ENCODE assay signal across 18 cellular contexts in genomic region chr7:39509441-39509840, GRCh38. TPM values are rescaled to one million over a fixed set of nuclear protein-coding genes. Genes with fewer than 3 reads are reported as not detected.
DNase-seq lines count a peak whose midpoint lies in the region; ATAC-seq and TF ChIP-seq lines count a peak whose summit lies in the region.
"Had no signal": no experiment of that assay in that cellular context is flagged by ENCODE, and none has a peak within 500 bp of the region (broad histone marks: within the 10 kb centered on the region; RNA-seq: fewer than 3 reads in every experiment).

No MANE protein-coding gene starts in this region.

- intact Hi-C loops in activated CD4-positive, alpha-beta T cell treated with anti-CD3 and anti-CD28 coated beads, Interleukin-2, amount 10 ng/mL, durations not matched to agents 24 days and 14 days (cut with micrococcal nuclease), result no loop called here
- intact Hi-C loops in psoas muscle (cut with DNase I), result no loop called here

- H2AFZ ChIP-seq in MM.1S (ENCODE audit: low read length), result peak overlapping the region; percentile 40
- H2AFZ ChIP-seq: GM23248 had no signal

- H3K4me3 ChIP-seq in MM.1S (ENCODE audit: low read length) (no peak overlapping the region), psoas muscle (no peak overlapping the region)
- H3K4me3 ChIP-seq: GM12878, GM23248, MG63 had no signal

- H3K9ac ChIP-seq in MM.1S (ENCODE audit: low read length), result no peak overlapping the region
- H3K9ac ChIP-seq: GM23248, KMS-11 had no signal

- H3K4me1 Mint-ChIP-seq in activated CD4-positive, alpha-beta T cell treated with anti-CD3 and anti-CD28 coated beads, Interleukin-2, amount 10 ng/mL, durations not matched to agents 24 days and 14 days, result peaks cover 25% of the 10 kb centered on the region
- peaks cover 10% of the 10 kb centered on the region for H3K4me1 Mint-ChIP-seq in activated T-helper 17 cell treated with anti-CD3 and anti-CD28 coated beads, Interleukin-2, amount 50 U/mL, for 72 hours
- H3K4me1 Mint-ChIP-seq in stimulated activated effector memory CD8-positive, alpha-beta T cell treated with anti-CD3 and anti-CD28 coated beads, Interleukin-12 subunit alpha, Interleukin-12 subunit beta, amount 100 ng/mL, for 72 hours, result peaks cover 11% of the 10 kb centered on the region

- H3K27ac ChIP-seq in MM.1S (ENCODE audit: low read length), result peak overlapping the region; percentile 24; the same call in 1 of the 2 replicates
- H3K27ac ChIP-seq in psoas muscle, result no peak overlapping the region
- H3K27ac ChIP-seq: GM23248, KMS-11 had no signal

- no peaks in the 10 kb centered on the region for H4K20me1 ChIP-seq in MM.1S (ENCODE audit: insufficient read depth, low read length)

- H3K36me3 Mint-ChIP-seq in activated CD4-positive, alpha-beta T cell treated with anti-CD3 and anti-CD28 coated beads, Interleukin-2, amount 10 ng/mL, durations not matched to agents 24 days and 14 days (ENCODE audit: low read depth), result no peaks in the 10 kb centered on the region
- H3K36me3 Mint-ChIP-seq in activated T-helper 17 cell treated with anti-CD3 and anti-CD28 coated beads, Interleukin-2, amount 50 U/mL, for 72 hours (ENCODE audit: low read depth), result no peaks in the 10 kb centered on the region
- no peaks in the 10 kb centered on the region for H3K36me3 Mint-ChIP-seq in stimulated activated effector memory CD8-positive, alpha-beta T cell treated with anti-CD3 and anti-CD28 coated beads, Interleukin-12 subunit alpha, Interleukin-12 subunit beta, amount 100 ng/mL, for 72 hours

- H3K9me3 ChIP-seq in MM.1S (replicated peaks; ENCODE audit: insufficient read depth, low read length) (no peaks in the 10 kb centered on the region), psoas muscle (no peaks in the 10 kb centered on the region)
- H3K9me3 ChIP-seq: MG63 had no signal

- ATAC-seq in activated T-helper 17 cell treated with anti-CD3 and anti-CD28 coated beads, Interleukin-2, amount 50 U/mL, for 72 hours (replicated peaks), result peak; percentile 71
- peak; percentile 56 for ATAC-seq in stimulated activated effector memory CD8-positive, alpha-beta T cell treated with anti-CD3 and anti-CD28 coated beads, Interleukin-12 subunit alpha, Interleukin-12 subunit beta, amount 100 ng/mL, for 72 hours
- no peak for ATAC-seq in psoas muscle
- ATAC-seq: GM12878, HCT116 had no signal

- no peaks in the 10 kb centered on the region for H3K79me2 ChIP-seq in MM.1S (ENCODE audit: low read length)

- H3K9me3 Mint-ChIP-seq in activated CD4-positive, alpha-beta T cell treated with anti-CD3 and anti-CD28 coated beads, Interleukin-2, amount 10 ng/mL, durations not matched to agents 24 days and 14 days, result peaks cover 7% of the 10 kb centered on the region
- no peaks in the 10 kb centered on the region for H3K9me3 Mint-ChIP-seq in activated T-helper 17 cell treated with anti-CD3 and anti-CD28 coated beads, Interleukin-2, amount 50 U/mL, for 72 hours
- H3K9me3 Mint-ChIP-seq in stimulated activated effector memory CD8-positive, alpha-beta T cell treated with anti-CD3 and anti-CD28 coated beads, Interleukin-12 subunit alpha, Interleukin-12 subunit beta, amount 100 ng/mL, for 72 hours, result no peaks in the 10 kb centered on the region

- no peaks in the 10 kb centered on the region for H3F3A ChIP-seq in MM.1S (ENCODE audit: insufficient read depth, low read length)

- no peaks in the 10 kb centered on the region for H3K36me3 ChIP-seq in MM.1S (replicated peaks; ENCODE audit: insufficient read depth, low read length)
- no peaks in the 10 kb centered on the region for H3K36me3 ChIP-seq in psoas muscle (ENCODE audit: insufficient read depth in 1 of 2, low read depth in 1 of 2)
- H3K36me3 ChIP-seq: MG63 had no signal

- DNase-seq in activated CD4-positive, alpha-beta T cell treated with anti-CD3 and anti-CD28 coated beads, Interleukin-2, amount 10 ng/mL, durations not matched to agents 24 days and 14 days, result peak; percentile 58
- no peak for DNase-seq in activated CD4-positive, alpha-beta T cell treated with anti-CD3 and anti-CD28 coated beads, Interleukin-2, amount 50 U/mL, for 1 hour
- no peak for DNase-seq in MM.1S
- no peak for DNase-seq in stimulated activated effector memory CD8-positive, alpha-beta T cell treated with anti-CD3 and anti-CD28 coated beads, Interleukin-12 subunit alpha, Interleukin-12 subunit beta, amount 100 ng/mL, for 72 hours (ENCODE audit: low spot score in 2 of 2)
- DNase-seq in central memory CD4-positive, alpha-beta T cell, result no peak
- no peak for DNase-seq in kidney glomerular epithelial cell (lab: John Stamatoyannopoulos, UW)
- no peak for DNase-seq in psoas muscle
- DNase-seq: C1 segment of cervical spinal cord, GM23248, MG63, NCI-H1092 treated with DMSO at 0.1 percent for 48 hours, NCI-H1694, NCI-H510A treated with DMSO at 0.1 percent for 48 hours, NCI-H82 had no signal

- WGBS in psoas muscle, 3 donors, result 63 to 64% (median 64%) methylated on average over 4 of the region's 4 CpGs

- H3K4me3 Mint-ChIP-seq in activated CD4-positive, alpha-beta T cell treated with anti-CD3 and anti-CD28 coated beads, Interleukin-2, amount 10 ng/mL, durations not matched to agents 24 days and 14 days, result no peak overlapping the region
- H3K4me3 Mint-ChIP-seq in activated T-helper 17 cell treated with anti-CD3 and anti-CD28 coated beads, Interleukin-2, amount 50 U/mL, for 72 hours, result peak overlapping the region; percentile 3
- H3K4me3 Mint-ChIP-seq in stimulated activated effector memory CD8-positive, alpha-beta T cell treated with anti-CD3 and anti-CD28 coated beads, Interleukin-12 subunit alpha, Interleukin-12 subunit beta, amount 100 ng/mL, for 72 hours, result no peak overlapping the region

- H3K27me3 Mint-ChIP-seq in activated CD4-positive, alpha-beta T cell treated with anti-CD3 and anti-CD28 coated beads, Interleukin-2, amount 10 ng/mL, durations not matched to agents 24 days and 14 days, result peaks cover 4% of the 10 kb centered on the region
- peaks cover 3% of the 10 kb centered on the region for H3K27me3 Mint-ChIP-seq in activated T-helper 17 cell treated with anti-CD3 and anti-CD28 coated beads, Interleukin-2, amount 50 U/mL, for 72 hours

- H3K27ac Mint-ChIP-seq in activated CD4-positive, alpha-beta T cell treated with anti-CD3 and anti-CD28 coated beads, Interleukin-2, amount 10 ng/mL, durations not matched to agents 24 days and 14 days, result no peak overlapping the region
- H3K27ac Mint-ChIP-seq in activated T-helper 17 cell treated with anti-CD3 and anti-CD28 coated beads, Interleukin-2, amount 50 U/mL, for 72 hours, result no peak overlapping the region
- no peak overlapping the region for H3K27ac Mint-ChIP-seq in stimulated activated effector memory CD8-positive, alpha-beta T cell treated with anti-CD3 and anti-CD28 coated beads, Interleukin-12 subunit alpha, Interleukin-12 subunit beta, amount 100 ng/mL, for 72 hours

- no peaks in the 10 kb centered on the region for H3K9me2 ChIP-seq in MM.1S (replicated peaks; ENCODE audit: insufficient read depth, low read length)

- peak overlapping the region; percentile 16; the same call in 1 of the 2 replicates for H3K4me2 ChIP-seq in MM.1S (ENCODE audit: low read depth, low read length)
- H3K4me2 ChIP-seq: KMS-11 had no signal

- TF ChIP-seq CTCF in MM.1S (IDR thresholded peaks at IDR 0.05; ENCODE audit: low read length) (no peak), psoas muscle (IDR thresholded peaks at IDR 0.05) (no peak)

- no peaks in the 10 kb centered on the region for H3K27me3 ChIP-seq in MM.1S (replicated peaks; ENCODE audit: insufficient read depth, low read length)
- H3K27me3 ChIP-seq in psoas muscle (ENCODE audit: insufficient read depth in 3 of 3, low read length in 2 of 3), result no peaks in the 10 kb centered on the region
- H3K27me3 ChIP-seq: MG63 had no signal

- H3K4me1 ChIP-seq in MM.1S (ENCODE audit: low read length), result peaks cover 14% of the 10 kb centered on the region
- H3K4me1 ChIP-seq in psoas muscle, result no peaks in the 10 kb centered on the region

RNA-seq across cellular contexts. Expression of gene YAE1, which starts 56.8 kb away (rescaled TPM):
- 14.2 and 14.3 TPM in 2 replicates for total RNA-seq in activated CD4-positive, alpha-beta T cell treated with anti-CD3 and anti-CD28 coated beads, Interleukin-2, amount 10 ng/mL, durations not matched to agents 24 days and 14 days
- total RNA-seq in activated T-helper 17 cell treated with anti-CD3 and anti-CD28 coated beads, Interleukin-2, amount 50 U/mL, for 72 hours, result 10 to 100 TPM in 1 of 2 donors, 1 to 10 TPM in 1; 9.2 to 13.9 TPM
- total RNA-seq in psoas muscle, result 10 to 100 TPM in 2 of 4 donors, 1 to 10 TPM in 2; 7.6 to 15.1 (median 9.9) TPM
- polyA plus RNA-seq in psoas muscle, result 10 to 100 TPM; 15.3 to 20.9 (median 17.2) TPM

Comparison
In these comparisons a context has a peak if more than half of its experiments do, and no peak if none do; other contexts are left out.
1. ATAC-seq: peak in activated T-helper 17 cell treated with anti-CD3 and anti-CD28 coated beads, Interleukin-2, amount 50 U/mL, for 72 hours (single experiment) and stimulated activated effector memory CD8-positive, alpha-beta T cell treated with anti-CD3 and anti-CD28 coated beads, Interleukin-12 subunit alpha, Interleukin-12 subunit beta, amount 100 ng/mL, for 72 hours (single experiment); none in psoas muscle (0 of 4).